14 cellular contexts compared by ENCODE assay signal in the genomic region with DNA sequence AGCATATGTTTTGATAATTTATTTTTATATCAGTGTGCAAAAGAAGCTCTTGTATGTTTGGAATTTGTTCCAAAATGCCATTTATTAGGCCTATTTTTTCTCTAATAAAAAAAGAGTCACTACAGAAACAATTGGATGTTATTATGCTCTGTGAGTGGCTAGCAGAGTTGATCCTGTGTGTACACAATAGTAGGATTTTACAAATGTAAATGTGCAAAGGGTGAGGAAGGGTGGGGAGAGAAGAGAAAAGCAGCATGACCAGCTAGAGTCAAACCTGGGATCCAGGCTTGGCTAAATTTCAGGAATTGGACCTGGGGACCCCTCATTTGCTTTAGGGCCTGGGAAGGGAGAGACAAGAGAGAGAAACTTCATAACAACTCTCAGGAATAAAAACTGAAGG. TPM values are rescaled to one million over a fixed set of nuclear protein-coding genes. Genes with fewer than 3 reads are reported as not detected.
DNase-seq lines count a peak whose midpoint lies in the region; ATAC-seq and TF ChIP-seq lines count a peak whose summit lies in the region.
"Had no signal": no experiment of that assay in that cellular context is flagged by ENCODE, and none has a peak within 500 bp of the region (broad histone marks: within the 10 kb centered on the region; RNA-seq: fewer than 3 reads in every experiment).

No MANE protein-coding gene starts in this region.

- peak overlapping the region; percentile 76 for H3K27ac Mint-ChIP-seq in mesothelial cell of epicardium

- TF ChIP-seq CTCF in mesothelial cell of epicardium (IDR thresholded peaks at IDR 0.05; ENCODE audit: unreplicated experiment): no peak

- no peaks in the 10 kb centered on the region for H3K27me3 Mint-ChIP-seq in mesothelial cell of epicardium (ENCODE audit: low read depth)

- no peaks in the 10 kb centered on the region for H3K9me3 Mint-ChIP-seq in mesothelial cell of epicardium

- H3K4me3 Mint-ChIP-seq in mesothelial cell of epicardium: no peak overlapping the region

- peak; percentile 59 for ATAC-seq in SK-N-SH treated with all-trans-retinoic acid at 6 μM for 48 hours
- ATAC-seq: HCT116 had no signal

- no peaks in the 10 kb centered on the region for H3K36me3 Mint-ChIP-seq in mesothelial cell of epicardium

- H3K4me1 Mint-ChIP-seq in mesothelial cell of epicardium: peaks cover 26% of the 10 kb centered on the region

- DNase-seq in NCI-H82 (lab: John Stamatoyannopoulos, UW) (peak; percentile 7), NCI-H82 treated with DMSO at 0.1 percent for 48 hours (lab: John Stamatoyannopoulos, UW; ENCODE audit: unreplicated experiment) (no peak), mesothelial cell of epicardium (ENCODE audit: low spot score in 2 of 2, unreplicated experiment in 2 of 2) (no peak), T-helper 9 cell (no peak), NOMO-1 treated with dmso at 0.1 percent for 144 hours (lab: John Stamatoyannopoulos, UW; ENCODE audit: unreplicated experiment) (no peak), NCI-H146 treated with DMSO at 0.1 percent for 48 hours (lab: John Stamatoyannopoulos, UW; ENCODE audit: unreplicated experiment) (no peak)
- no peak for DNase-seq in NK-92 treated with Interleukin-12 subunit alpha and Interleukin-12 subunit beta, amount 100 ng/mL, for 24 hours (lab: John Stamatoyannopoulos, UW)
- DNase-seq: 8988T, NCI-H1436 treated with DMSO at 0.1 percent for 48 hours, NCI-H226, NCI-H748 treated with DMSO at 0.1 percent for 48 hours, SIG-M5 had no signal

TF ChIP-seq in SK-N-SH treated with all-trans-retinoic acid at 6 μM for 48 hours, 23 proteins besides CTCF, POLR2A, EP300 and RAD21:
- no peak for TF ChIP-seq RARB (CRISPR knock-in tag; IDR thresholded peaks at IDR 0.05)
- TF ChIP-seq ZFP30 (CRISPR knock-in tag; IDR thresholded peaks at IDR 0.05): no peak
- TF ChIP-seq ESRRG (CRISPR knock-in tag; IDR thresholded peaks at IDR 0.05): no peak
- TF ChIP-seq GLIS3 (CRISPR knock-in tag; IDR thresholded peaks at IDR 0.05): no peak
- TF ChIP-seq, protein P1, sequence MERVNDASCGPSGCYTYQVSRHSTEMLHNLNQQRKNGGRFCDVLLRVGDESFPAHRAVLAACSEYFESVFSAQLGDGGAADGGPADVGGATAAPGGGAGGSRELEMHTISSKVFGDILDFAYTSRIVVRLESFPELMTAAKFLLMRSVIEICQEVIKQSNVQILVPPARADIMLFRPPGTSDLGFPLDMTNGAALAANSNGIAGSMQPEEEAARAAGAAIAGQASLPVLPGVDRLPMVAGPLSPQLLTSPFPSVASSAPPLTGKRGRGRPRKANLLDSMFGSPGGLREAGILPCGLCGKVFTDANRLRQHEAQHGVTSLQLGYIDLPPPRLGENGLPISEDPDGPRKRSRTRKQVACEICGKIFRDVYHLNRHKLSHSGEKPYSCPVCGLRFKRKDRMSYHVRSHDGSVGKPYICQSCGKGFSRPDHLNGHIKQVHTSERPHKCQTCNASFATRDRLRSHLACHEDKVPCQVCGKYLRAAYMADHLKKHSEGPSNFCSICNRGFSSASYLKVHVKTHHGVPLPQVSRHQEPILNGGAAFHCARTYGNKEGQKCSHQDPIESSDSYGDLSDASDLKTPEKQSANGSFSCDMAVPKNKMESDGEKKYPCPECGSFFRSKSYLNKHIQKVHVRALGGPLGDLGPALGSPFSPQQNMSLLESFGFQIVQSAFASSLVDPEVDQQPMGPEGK (CRISPR knock-in tag; IDR thresholded peaks at IDR 0.05; ENCODE audit: borderline replicate concordance): no peak
- no peak for TF ChIP-seq ZNF8 (CRISPR knock-in tag; IDR thresholded peaks at IDR 0.05)
- no peak for TF ChIP-seq ARNTL (CRISPR knock-in tag; IDR thresholded peaks at IDR 0.05; ENCODE audit: borderline replicate concordance, low read depth)

RNA-seq across cellular contexts. Expression of a gene that starts 32.5 kb away (rescaled TPM):
- total RNA-seq in mesothelial cell of epicardium: 43.4 to 50.4 TPM (median 44.4 TPM) in 3 replicates
